In genomic region chr9:110256392-110257096, GRCh38 we compare ENCODE assay signal across 1 cellular context.
TF ChIP-seq lines count a peak whose summit lies in the region.

Gene TXN (minus strand): TSS chr9:110256507. CDS start chr9:110256435, 72 bp downstream.

TF ChIP-seq in K562, 482 proteins besides CTCF, POLR2A, EP300 and RAD21 (continued from another document and continues in another):
- TF ChIP-seq KDM4B (IDR thresholded peaks at IDR 0.05; ENCODE audit: borderline replicate concordance in 2 of 2, low read depth in 1 of 2) (no peak), BCL6 (CRISPR knock-in tag; IDR thresholded peaks at IDR 0.05) (no peak), KHSRP (IDR thresholded peaks at IDR 0.05) (no peak), NFIC (IDR thresholded peaks at IDR 0.05) (no peak; the same call in 1 of the 2 replicates), MXI1 (IDR thresholded peaks at IDR 0.05; ENCODE audit: low read depth, low read length) (peak; percentile 81), TCF7 (IDR thresholded peaks at IDR 0.05; ENCODE audit: borderline replicate concordance) (no peak), CREB1 (IDR thresholded peaks at IDR 0.05) (no peak), CREB1 (CRISPR knock-in tag; IDR thresholded peaks at IDR 0.05) (0 out of 2 replicates have a peak, but pooled peaks have one; percentile 50), SRSF3 (IDR thresholded peaks at IDR 0.05; ENCODE audit: insufficient read depth, low read length) (no peak), IRF2 (CRISPR knock-in tag; IDR thresholded peaks at IDR 0.05) (no peak), NFATC3 (IDR thresholded peaks at IDR 0.05) (no peak), NR1H2 (CRISPR knock-in tag; IDR thresholded peaks at IDR 0.05) (no peak), NR3C1 (CRISPR knock-in tag; IDR thresholded peaks at IDR 0.05) (no peak), FUS (optimal IDR thresholded peaks at IDR 0.05; ENCODE audit: low read depth, low read length) (no peak), GABPB2 (CRISPR knock-in tag; conservative IDR thresholded peaks at IDR 0.05) (no peak), ZNF507 (tag; conservative IDR thresholded peaks at IDR 0.05) (no peak), ZKSCAN3 (CRISPR knock-in tag; IDR thresholded peaks at IDR 0.05) (no peak), FOXA1 (IDR thresholded peaks at IDR 0.05; ENCODE audit: borderline replicate concordance) (no peak), POLR2AphosphoS5 (IDR thresholded peaks at IDR 0.05; ENCODE audit: control insufficient read depth, insufficient read depth, low read depth, low read length) (peak; percentile 71), HCFC1 (IDR thresholded peaks at IDR 0.05; ENCODE audit: low read depth, low read length) (no peak; the same call in 1 of the 2 replicates), CREM (IDR thresholded peaks at IDR 0.05; ENCODE audit: low read depth) (peak; percentile 49), ZNF444 (CRISPR knock-in tag; IDR thresholded peaks at IDR 0.05) (no peak), FOXP4 (CRISPR knock-in tag; IDR thresholded peaks at IDR 0.05; ENCODE audit: borderline replicate concordance) (0 out of 2 replicates have a peak, but pooled peaks have one; percentile 42), TAF7 (tag; IDR thresholded peaks at IDR 0.05) (peak; percentile 83; the same call in 1 of the 2 replicates), DPF2 (IDR thresholded peaks at IDR 0.05) (peak; percentile 81), ATF2 (CRISPR knock-in tag; IDR thresholded peaks at IDR 0.05) (no peak), ZNF282 (CRISPR knock-in tag; IDR thresholded peaks at IDR 0.05) (no peak), CGGBP1 (CRISPR knock-in tag; IDR thresholded peaks at IDR 0.05) (no peak), RBM34 (IDR thresholded peaks at IDR 0.05; ENCODE audit: borderline replicate concordance, insufficient read depth, low read length) (no peak)
- TF ChIP-seq, protein P1, sequence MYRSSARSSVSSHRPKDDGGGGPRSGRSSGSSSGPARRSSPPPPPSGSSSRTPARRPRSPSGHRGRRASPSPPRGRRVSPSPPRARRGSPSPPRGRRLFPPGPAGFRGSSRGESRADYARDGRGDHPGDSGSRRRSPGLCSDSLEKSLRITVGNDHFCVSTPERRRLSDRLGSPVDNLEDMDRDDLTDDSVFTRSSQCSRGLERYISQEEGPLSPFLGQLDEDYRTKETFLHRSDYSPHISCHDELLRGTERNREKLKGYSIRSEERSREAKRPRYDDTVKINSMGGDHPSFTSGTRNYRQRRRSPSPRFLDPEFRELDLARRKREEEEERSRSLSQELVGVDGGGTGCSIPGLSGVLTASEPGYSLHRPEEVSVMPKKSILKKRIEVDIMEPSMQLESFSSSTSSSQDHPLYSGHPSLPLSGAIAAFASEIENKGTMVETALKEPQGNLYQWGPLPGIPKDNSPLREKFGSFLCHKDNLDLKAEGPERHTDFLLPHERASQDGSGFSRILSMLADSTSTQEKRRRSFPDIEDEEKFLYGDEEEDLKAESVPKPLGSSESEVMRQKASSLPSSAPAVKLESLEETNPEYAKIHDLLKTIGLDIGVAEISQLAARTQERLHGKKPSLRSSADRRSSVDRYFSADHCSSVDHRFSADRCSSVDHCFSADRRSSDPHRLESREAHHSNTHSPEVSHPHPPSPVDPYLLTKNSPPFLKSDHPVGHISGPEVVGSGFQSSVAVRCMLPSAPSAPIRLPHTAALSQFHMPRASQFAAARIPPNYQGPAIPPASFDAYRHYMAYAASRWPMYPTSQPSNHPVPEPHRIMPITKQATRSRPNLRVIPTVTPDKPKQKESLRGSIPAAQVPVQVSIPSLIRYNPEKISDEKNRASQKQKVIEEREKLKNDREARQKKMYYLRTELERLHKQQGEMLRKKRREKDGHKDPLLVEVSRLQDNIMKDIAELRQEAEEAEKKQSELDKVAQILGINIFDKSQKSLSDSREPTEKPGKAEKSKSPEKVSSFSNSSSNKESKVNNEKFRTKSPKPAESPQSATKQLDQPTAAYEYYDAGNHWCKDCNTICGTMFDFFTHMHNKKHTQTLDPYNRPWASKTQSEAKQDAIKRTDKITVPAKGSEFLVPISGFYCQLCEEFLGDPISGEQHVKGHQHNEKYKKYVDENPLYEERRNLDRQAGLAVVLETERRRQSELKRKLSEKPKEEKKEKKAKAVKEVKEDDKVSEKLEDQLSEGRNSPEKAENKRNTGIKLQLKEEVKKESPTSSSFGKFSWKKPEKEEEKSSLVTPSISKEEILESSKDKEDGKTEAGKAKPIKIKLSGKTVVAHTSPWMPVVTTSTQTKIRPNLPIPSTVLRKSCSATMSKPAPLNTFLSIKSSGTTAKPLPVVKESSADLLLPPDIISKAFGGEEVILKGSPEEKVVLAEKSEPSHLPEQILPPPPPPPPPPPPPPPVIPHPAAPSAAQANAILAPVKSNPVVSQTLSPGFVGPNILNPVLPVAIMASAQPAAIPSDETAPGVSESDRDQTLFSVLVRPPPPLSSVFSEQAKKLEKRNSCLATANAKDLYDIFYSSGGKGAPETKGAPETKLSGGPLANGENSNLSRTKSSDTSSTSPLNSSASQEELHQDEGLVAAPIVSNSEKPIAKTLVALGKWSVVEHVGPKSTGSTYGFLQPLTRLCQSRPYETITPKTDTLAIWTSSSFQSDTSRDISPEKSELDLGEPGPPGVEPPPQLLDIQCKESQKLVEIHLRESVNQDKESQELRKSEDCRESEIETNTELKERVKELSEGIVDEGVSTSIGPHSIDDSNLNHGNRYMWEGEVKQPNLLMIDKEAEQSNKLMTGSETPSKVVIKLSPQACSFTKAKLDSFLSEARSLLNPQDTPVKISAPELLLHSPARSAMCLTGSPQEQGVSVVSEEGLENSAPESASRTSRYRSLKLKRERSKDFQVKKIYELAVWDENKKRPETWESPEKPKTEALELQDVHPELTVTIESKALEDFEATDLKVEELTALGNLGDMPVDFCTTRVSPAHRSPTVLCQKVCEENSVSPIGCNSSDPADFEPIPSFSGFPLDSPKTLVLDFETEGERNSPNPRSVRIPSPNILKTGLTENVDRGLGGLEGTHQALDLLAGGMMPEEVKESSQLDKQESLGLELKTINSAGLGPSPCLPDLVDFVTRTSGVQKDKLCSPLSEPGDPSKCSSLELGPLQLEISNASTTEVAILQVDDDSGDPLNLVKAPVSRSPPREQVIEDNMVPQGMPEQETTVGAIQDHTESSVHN (IDR thresholded peaks at IDR 0.05; ENCODE audit: borderline replicate concordance in 1 of 2, low read depth in 1 of 2) = peak in 1 of 2 experiments; percentile 75; a peak in 2 of 4 replicates
- TF ChIP-seq, protein P2, sequence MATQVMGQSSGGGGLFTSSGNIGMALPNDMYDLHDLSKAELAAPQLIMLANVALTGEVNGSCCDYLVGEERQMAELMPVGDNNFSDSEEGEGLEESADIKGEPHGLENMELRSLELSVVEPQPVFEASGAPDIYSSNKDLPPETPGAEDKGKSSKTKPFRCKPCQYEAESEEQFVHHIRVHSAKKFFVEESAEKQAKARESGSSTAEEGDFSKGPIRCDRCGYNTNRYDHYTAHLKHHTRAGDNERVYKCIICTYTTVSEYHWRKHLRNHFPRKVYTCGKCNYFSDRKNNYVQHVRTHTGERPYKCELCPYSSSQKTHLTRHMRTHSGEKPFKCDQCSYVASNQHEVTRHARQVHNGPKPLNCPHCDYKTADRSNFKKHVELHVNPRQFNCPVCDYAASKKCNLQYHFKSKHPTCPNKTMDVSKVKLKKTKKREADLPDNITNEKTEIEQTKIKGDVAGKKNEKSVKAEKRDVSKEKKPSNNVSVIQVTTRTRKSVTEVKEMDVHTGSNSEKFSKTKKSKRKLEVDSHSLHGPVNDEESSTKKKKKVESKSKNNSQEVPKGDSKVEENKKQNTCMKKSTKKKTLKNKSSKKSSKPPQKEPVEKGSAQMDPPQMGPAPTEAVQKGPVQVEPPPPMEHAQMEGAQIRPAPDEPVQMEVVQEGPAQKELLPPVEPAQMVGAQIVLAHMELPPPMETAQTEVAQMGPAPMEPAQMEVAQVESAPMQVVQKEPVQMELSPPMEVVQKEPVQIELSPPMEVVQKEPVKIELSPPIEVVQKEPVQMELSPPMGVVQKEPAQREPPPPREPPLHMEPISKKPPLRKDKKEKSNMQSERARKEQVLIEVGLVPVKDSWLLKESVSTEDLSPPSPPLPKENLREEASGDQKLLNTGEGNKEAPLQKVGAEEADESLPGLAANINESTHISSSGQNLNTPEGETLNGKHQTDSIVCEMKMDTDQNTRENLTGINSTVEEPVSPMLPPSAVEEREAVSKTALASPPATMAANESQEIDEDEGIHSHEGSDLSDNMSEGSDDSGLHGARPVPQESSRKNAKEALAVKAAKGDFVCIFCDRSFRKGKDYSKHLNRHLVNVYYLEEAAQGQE (CRISPR knock-in tag; IDR thresholded peaks at IDR 0.05; ENCODE audit: low read depth) = no peak
- TF ChIP-seq, protein P3, sequence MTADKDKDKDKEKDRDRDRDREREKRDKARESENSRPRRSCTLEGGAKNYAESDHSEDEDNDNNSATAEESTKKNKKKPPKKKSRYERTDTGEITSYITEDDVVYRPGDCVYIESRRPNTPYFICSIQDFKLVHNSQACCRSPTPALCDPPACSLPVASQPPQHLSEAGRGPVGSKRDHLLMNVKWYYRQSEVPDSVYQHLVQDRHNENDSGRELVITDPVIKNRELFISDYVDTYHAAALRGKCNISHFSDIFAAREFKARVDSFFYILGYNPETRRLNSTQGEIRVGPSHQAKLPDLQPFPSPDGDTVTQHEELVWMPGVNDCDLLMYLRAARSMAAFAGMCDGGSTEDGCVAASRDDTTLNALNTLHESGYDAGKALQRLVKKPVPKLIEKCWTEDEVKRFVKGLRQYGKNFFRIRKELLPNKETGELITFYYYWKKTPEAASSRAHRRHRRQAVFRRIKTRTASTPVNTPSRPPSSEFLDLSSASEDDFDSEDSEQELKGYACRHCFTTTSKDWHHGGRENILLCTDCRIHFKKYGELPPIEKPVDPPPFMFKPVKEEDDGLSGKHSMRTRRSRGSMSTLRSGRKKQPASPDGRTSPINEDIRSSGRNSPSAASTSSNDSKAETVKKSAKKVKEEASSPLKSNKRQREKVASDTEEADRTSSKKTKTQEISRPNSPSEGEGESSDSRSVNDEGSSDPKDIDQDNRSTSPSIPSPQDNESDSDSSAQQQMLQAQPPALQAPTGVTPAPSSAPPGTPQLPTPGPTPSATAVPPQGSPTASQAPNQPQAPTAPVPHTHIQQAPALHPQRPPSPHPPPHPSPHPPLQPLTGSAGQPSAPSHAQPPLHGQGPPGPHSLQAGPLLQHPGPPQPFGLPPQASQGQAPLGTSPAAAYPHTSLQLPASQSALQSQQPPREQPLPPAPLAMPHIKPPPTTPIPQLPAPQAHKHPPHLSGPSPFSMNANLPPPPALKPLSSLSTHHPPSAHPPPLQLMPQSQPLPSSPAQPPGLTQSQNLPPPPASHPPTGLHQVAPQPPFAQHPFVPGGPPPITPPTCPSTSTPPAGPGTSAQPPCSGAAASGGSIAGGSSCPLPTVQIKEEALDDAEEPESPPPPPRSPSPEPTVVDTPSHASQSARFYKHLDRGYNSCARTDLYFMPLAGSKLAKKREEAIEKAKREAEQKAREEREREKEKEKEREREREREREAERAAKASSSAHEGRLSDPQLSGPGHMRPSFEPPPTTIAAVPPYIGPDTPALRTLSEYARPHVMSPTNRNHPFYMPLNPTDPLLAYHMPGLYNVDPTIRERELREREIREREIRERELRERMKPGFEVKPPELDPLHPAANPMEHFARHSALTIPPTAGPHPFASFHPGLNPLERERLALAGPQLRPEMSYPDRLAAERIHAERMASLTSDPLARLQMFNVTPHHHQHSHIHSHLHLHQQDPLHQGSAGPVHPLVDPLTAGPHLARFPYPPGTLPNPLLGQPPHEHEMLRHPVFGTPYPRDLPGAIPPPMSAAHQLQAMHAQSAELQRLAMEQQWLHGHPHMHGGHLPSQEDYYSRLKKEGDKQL (CRISPR knock-in tag; IDR thresholded peaks at IDR 0.05; ENCODE audit: borderline replicate concordance) = no peak
